In the genomic region with DNA sequence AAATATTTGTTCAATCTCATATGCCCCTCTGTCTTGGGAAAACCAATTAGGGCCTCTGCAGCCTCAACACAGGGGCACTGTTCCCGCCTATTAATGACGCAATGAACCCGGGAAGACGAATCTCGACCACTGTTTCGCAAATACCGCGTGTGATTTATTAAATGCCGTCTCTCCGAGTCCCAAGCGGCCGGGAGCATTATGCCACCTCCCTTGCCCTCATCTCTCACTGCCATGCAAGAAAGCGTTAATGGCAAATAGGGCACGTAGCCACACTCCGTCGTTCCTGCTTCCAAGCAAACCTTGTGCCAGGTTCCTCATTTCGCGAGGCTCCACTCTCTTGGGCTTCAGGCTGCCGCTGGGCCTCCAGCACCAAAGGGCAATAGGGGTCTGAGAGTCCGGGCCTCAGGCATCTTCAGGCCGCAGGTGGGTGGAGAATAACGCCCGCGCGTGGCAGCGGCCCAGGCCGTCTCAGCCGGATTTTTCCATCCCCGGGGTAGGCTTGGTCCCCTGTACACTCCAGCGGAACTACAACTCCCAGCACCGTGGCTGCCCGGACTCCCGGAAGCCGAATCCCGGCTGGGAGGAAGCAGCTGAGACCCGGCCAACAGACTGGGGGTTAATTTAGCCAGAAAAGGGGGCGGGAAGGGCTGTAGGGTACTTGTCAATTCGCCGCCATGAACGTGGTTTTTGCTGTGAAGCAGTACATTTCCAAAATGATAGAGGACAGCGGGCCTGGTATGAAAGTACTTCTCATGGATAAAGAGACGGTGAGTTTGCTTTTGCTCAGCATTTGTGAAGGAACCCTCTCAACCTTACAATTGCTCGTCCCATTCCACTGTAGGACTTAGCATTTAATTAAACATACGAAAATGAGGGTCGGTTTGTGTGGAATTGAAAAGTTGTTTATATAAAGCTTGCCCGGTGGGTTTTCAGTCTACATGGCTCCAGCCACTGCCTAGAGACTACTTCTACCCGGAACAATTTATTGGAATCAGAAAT, we compare ENCODE assay signal across 8 cellular contexts. TPM values are rescaled to one million over a fixed set of nuclear protein-coding genes. Genes with fewer than 3 reads are reported as not detected.
DNase-seq lines count a peak whose midpoint lies in the region; ATAC-seq, FAIRE-seq and TF ChIP-seq lines count a peak whose summit lies in the region.

Gene VPS45, plus strand, starts transcription at position 593 of the 999 bp plus-strand sequence. Its CDS starts 82 bp downstream, at position 675.

- H2AFZ ChIP-seq in HCT116 (ENCODE audit: low read depth, low read length, poor library complexity, severe bottlenecking) (peak within 1 kb of the TSS; percentile 69), SK-N-SH (ENCODE audit: low read depth) (peak within 1 kb of the TSS; percentile 91)

- peak within 1 kb of the TSS; percentile 87 for H3K9ac ChIP-seq in HCT116 (ENCODE audit: low read length)
- peak within 1 kb of the TSS; percentile 90 for H3K9ac ChIP-seq in SK-N-SH

- peak; percentile 89 for DNase-seq in HCT116 (ENCODE audit: low read depth, low spot score)
- peak; percentile 96 for DNase-seq in NAMALWA (ENCODE audit: low spot score)
- peak; percentile 91 for DNase-seq in SK-N-SH
- DNase-seq in activated naive CD4-positive, alpha-beta T cell treated with anti-CD3 and anti-CD28 coated beads, Interleukin-2, amount 50 U/mL, for 16 hours, result peak; percentile 84
- DNase-seq in glomerular endothelial cell (ENCODE audit: extremely low read depth, low read depth, low spot score), result no peak
- DNase-seq in omental fat pad (ENCODE audit: low spot score), result peak; percentile 70
- DNase-seq in testis, result peak; percentile 92

- H3K27me3 ChIP-seq in HCT116 (ENCODE audit: insufficient read depth, low read length) (no peaks in the 10 kb centered on the region), SK-N-SH (ENCODE audit: insufficient read depth) (no peaks in the 10 kb centered on the region), testis (no peaks in the 10 kb centered on the region)

- RAD21 ChIA-PET in HCT116 (lab: Charles Lee; ENCODE audit: low non-redundant PET in 1 of 2, low total read pairs in 2 of 2, uncharacterized antibody in 2 of 2, unreplicated experiment in 2 of 2), result no interaction called here

- H3K4me2 ChIP-seq in HCT116 (ENCODE audit: low read length), result peak within 1 kb of the TSS; percentile 81
- peak within 1 kb of the TSS; percentile 88 for H3K4me2 ChIP-seq in SK-N-SH

- ATAC-seq in HCT116 (peak; percentile 93), omental fat pad (ENCODE audit: low FRiP score) (peak; percentile 97)

- no peak for TF ChIP-seq CTCF in HCT116 (IDR thresholded peaks at IDR 0.05 in 2 of 3, conservative IDR thresholded peaks at IDR 0.05 in 1 of 3; ENCODE audit: borderline replicate concordance in 1 of 3, insufficient read depth in 1 of 3, low read depth in 2 of 3, low read length in 2 of 3)
- TF ChIP-seq CTCF in SK-N-SH (IDR thresholded peaks at IDR 0.05), result no peak
- no peak for TF ChIP-seq CTCF in omental fat pad (IDR thresholded peaks at IDR 0.05)
- peak in 2 of 3 experiments; percentile 1 to 18 for TF ChIP-seq CTCF in testis (IDR thresholded peaks at IDR 0.05)

- H3F3A ChIP-seq in SK-N-SH (replicated peaks; ENCODE audit: insufficient read depth), result peaks cover 31% of the 10 kb centered on the region

- H3K4me1 ChIP-seq in HCT116 (ENCODE audit: control insufficient read depth in 1 of 2, insufficient read depth in 2 of 2, low read length in 2 of 2) (peaks cover 15 to 32% of the 10 kb centered on the region in 2 experiments), SK-N-SH (ENCODE audit: control insufficient read depth in 1 of 2, insufficient read depth in 2 of 2, low read depth in 1 of 2, low read length in 1 of 2) (peaks cover 4 to 21% of the 10 kb centered on the region in 2 experiments; a peak in 3 of 4 replicates), testis (peaks cover 11% of the 10 kb centered on the region)

- H3K4me3 ChIP-seq in HCT116 (replicated peaks in 1 of 2; ENCODE audit: low read depth in 1 of 2, low read length in 2 of 2), result peak within 1 kb of the TSS; percentile 78 to 83
- H3K4me3 ChIP-seq in SK-N-SH (ENCODE audit: low read depth in 2 of 2, low read length in 1 of 2), result peak within 1 kb of the TSS; percentile 81 to 86
- peak within 1 kb of the TSS; percentile 84 to 86 for H3K4me3 ChIP-seq in testis

- peak; percentile 56 for FAIRE-seq in G401.6 (lab: Jason Lieb, UNC)

- TF ChIP-seq EP300 in SK-N-SH (IDR thresholded peaks at IDR 0.05; ENCODE audit: borderline replicate concordance in 1 of 2, low read depth in 1 of 2, low read length in 1 of 2), result peak in 1 of 2 experiments; percentile 13; a peak in 1 of 4 replicates

- H3K36me3 ChIP-seq in HCT116 (ENCODE audit: control insufficient read depth in 1 of 2, insufficient read depth in 2 of 2, low read length in 2 of 2), result peaks cover 0 to 6% of the 10 kb centered on the region in 2 experiments; a peak in 3 of 4 replicates
- peaks cover 17 to 20% of the 10 kb centered on the region in 2 experiments for H3K36me3 ChIP-seq in SK-N-SH (replicated peaks in 1 of 2; ENCODE audit: control insufficient read depth in 1 of 2, insufficient read depth in 2 of 2, low read length in 1 of 2)
- H3K36me3 ChIP-seq in testis (ENCODE audit: low read depth, missing control alignments), result no peaks in the 10 kb centered on the region

- no peaks in the 10 kb centered on the region for H3K9me2 ChIP-seq in HCT116 (ENCODE audit: insufficient read depth)
- H3K9me2 ChIP-seq in SK-N-SH, result no peaks in the 10 kb centered on the region

- 1% methylated on average over 45 of the region's 47 CpGs for WGBS in SK-N-SH (ENCODE audit: low lambda C conversion rate)
- 0 to 1% methylated on average over 27 to 47 of the region's 47 CpGs for WGBS in testis, 2 donors

- H3K79me2 ChIP-seq in HCT116 (ENCODE audit: insufficient read depth, low read length) (peaks cover 24% of the 10 kb centered on the region), SK-N-SH (ENCODE audit: insufficient read depth) (peaks cover 64% of the 10 kb centered on the region)

- H3K9me3 ChIP-seq in HCT116 (ENCODE audit: control insufficient read depth in 1 of 2, insufficient read depth in 1 of 2, low read depth in 1 of 2, low read length in 2 of 2) (no peaks in the 10 kb centered on the region), SK-N-SH (no peaks in the 10 kb centered on the region), testis (no peaks in the 10 kb centered on the region)

- H4K20me1 ChIP-seq in HCT116 (ENCODE audit: insufficient read depth), result no peaks in the 10 kb centered on the region
- H4K20me1 ChIP-seq in SK-N-SH (ENCODE audit: insufficient read depth), result no peaks in the 10 kb centered on the region

- no peak for TF ChIP-seq RAD21 in HCT116 (IDR thresholded peaks at IDR 0.05; ENCODE audit: low read depth)
- TF ChIP-seq RAD21 in SK-N-SH (IDR thresholded peaks at IDR 0.05; ENCODE audit: low read length), result no peak

- CTCF ChIA-PET in HCT116 (lab: Charles Lee) (interaction anchor here (3.9 kb wide), 1 partner anchor 98 kb away, joined by 17 read pairs; no protein-coding TSS in a partner anchor), SK-N-SH (lab: Yijun Ruan, JAX) (interaction anchor here (0.7 to 2.5 kb wide), 12 partner anchors 9 to 1649 kb away, joined by 3 to 19 read pairs (median 3); a partner anchor contains a TSS)

- H3K27ac ChIP-seq in HCT116 (ENCODE audit: low read depth, low read length) (peak within 1 kb of the TSS; percentile 94), SK-N-SH (ENCODE audit: low read depth in 2 of 2, low read length in 1 of 2) (peak within 1 kb of the TSS; percentile 90 to 98), testis (peak within 1 kb of the TSS; percentile 91 to 94)

- POLR2A ChIA-PET in HCT116 (lab: Charles Lee) (interaction anchor here (0.6 to 3.1 kb wide), 2 partner anchors 53 to 180 kb away, joined by 4 to 19 read pairs; a partner anchor contains a TSS), SK-N-SH (lab: Yijun Ruan, JAX) (interaction anchor here (0.7 to 3.0 kb wide), 8 partner anchors 10 to 254 kb away, joined by 3 to 16 read pairs (median 4); partner anchors contain the start of genes BOLA1, OTUD7B and PRPF3)

- no peak for TF ChIP-seq POLR2A in HCT116 (IDR thresholded peaks at IDR 0.05; ENCODE audit: borderline replicate concordance, extremely low read depth, insufficient read depth, insufficient read length)
- no peak for TF ChIP-seq POLR2A in testis (IDR thresholded peaks at IDR 0.05)

- TSS peak; percentile 83 for BruUV-seq in HCT116 (replicated peaks; lab: Mats Ljungman, UMichigan)

- intact Hi-C loops in HCT116 (cut with micrococcal nuclease) (loop anchor here (2.0 kb wide), 1 partner anchor 57 kb away; the partner anchor contains the start of gene OTUD7B), testis (cut with DNase I; ENCODE audit: low total_unique reads) (no loop called here)

TF ChIP-seq in HCT116, 20 proteins besides CTCF, POLR2A, EP300 and RAD21 (continues in another document):
- TF ChIP-seq ELF1 (IDR thresholded peaks at IDR 0.05; ENCODE audit: borderline replicate concordance, low read depth), result peak; percentile 48
- peak; percentile 82 for TF ChIP-seq ZFX (IDR thresholded peaks at IDR 0.05)
- no peak for TF ChIP-seq TCF7L2 (IDR thresholded peaks at IDR 0.05; ENCODE audit: borderline replicate concordance, extremely low read depth, insufficient read depth, insufficient read length)
- peak; percentile 87 for TF ChIP-seq EGR1 (IDR thresholded peaks at IDR 0.05; ENCODE audit: low read depth)
- TF ChIP-seq SRF (IDR thresholded peaks at IDR 0.05; ENCODE audit: low read depth), result peak; percentile 83
- TF ChIP-seq SP1 (IDR thresholded peaks at IDR 0.05; ENCODE audit: low read depth), result peak; percentile 69
- TF ChIP-seq JUND (IDR thresholded peaks at IDR 0.05), result no peak
- peak; percentile 91 for TF ChIP-seq CEBPB (IDR thresholded peaks at IDR 0.05; ENCODE audit: low read depth)

TF ChIP-seq in SK-N-SH, 30 proteins besides CTCF, POLR2A, EP300 and RAD21 (continues in another document):
- TF ChIP-seq FOSL2 (IDR thresholded peaks at IDR 0.05; ENCODE audit: borderline replicate concordance, low read depth), result no peak
- TF ChIP-seq RFX5 (IDR thresholded peaks at IDR 0.05; ENCODE audit: low read length), result no peak

RNA-seq across cellular contexts. Expression of gene VPS45, which starts in this region (rescaled TPM):
- 28.1 TPM for total RNA-seq in HCT116 (2021; ENCODE audit: unreplicated experiment)
- polyA plus RNA-seq in HCT116 (2012), result 11.5 and 16.9 TPM in 2 replicates
- 31.5 and 48.7 TPM in 2 replicates for polyA plus RNA-seq in SK-N-SH (2012; rRNA removed)
- 33.9 and 35.2 TPM in 2 replicates for polyA plus RNA-seq in SK-N-SH (2012; cell fraction: cytosol; rRNA removed)
- 57.0 and 108 TPM in 2 replicates for polyA plus RNA-seq in SK-N-SH (2012; cell fraction: nucleus; rRNA removed)
- 25.1 and 25.7 TPM in 2 replicates for total RNA-seq in glomerular endothelial cell
- 10 to 100 TPM; 18.0 to 42.1 (median 31.1) TPM for total RNA-seq in omental fat pad
- total RNA-seq in testis, result 10 to 100 TPM; 50.3 to 50.7 TPM
- 28.4 TPM for polyA plus RNA-seq in testis (ENCODE audit: insufficient read depth, low read depth, low replicate concordance)

Comparison
In these comparisons a context has a peak if more than half of its experiments do, and no peak if none do; other contexts are left out.
1. CTCF ChIP-seq: peak in testis (2 of 3); none in HCT116 (0 of 3), SK-N-SH (single experiment) and omental fat pad (0 of 3).
2. Peak in every context shown above with its lines, with median percentiles within 50 percentile points of each other: H3K27ac ChIP-seq and H3K4me3 ChIP-seq.